ENCODE assay signal across 19 cellular contexts in genomic region chr21:27572681-27573080, GRCh38.
DNase-seq lines count a peak whose midpoint lies in the region; TF ChIP-seq lines count a peak whose summit lies in the region.
"Had no signal": no experiment of that assay in that cellular context is flagged by ENCODE, and none has a peak within 500 bp of the region (broad histone marks: within the 10 kb centered on the region; RNA-seq: fewer than 3 reads in every experiment).

No MANE protein-coding gene starts in this region.

- H3K4me1 ChIP-seq in SK-N-SH (ENCODE audit: control insufficient read depth in 1 of 2, insufficient read depth in 2 of 2, low read depth in 1 of 2, low read length in 1 of 2), result peaks cover 2 to 32% of the 10 kb centered on the region in 2 experiments; a peak in 2 of 4 replicates
- H3K4me1 ChIP-seq: colonic mucosa, Peyer's patch had no signal

- TF ChIP-seq EP300 in SK-N-SH (IDR thresholded peaks at IDR 0.05; ENCODE audit: borderline replicate concordance in 1 of 2, low read depth in 1 of 2, low read length in 1 of 2), result peak in 1 of 2 experiments; percentile 72; a peak in 1 of 4 replicates

- H2AFZ ChIP-seq in SK-N-SH (ENCODE audit: low read depth), result no peak overlapping the region; the same call in 1 of the 2 replicates

- peak overlapping the region in 1 of 2 experiments; percentile 87; a peak in 2 of 4 replicates for H3K27ac ChIP-seq in SK-N-SH (ENCODE audit: low read depth in 2 of 2, low read length in 1 of 2)
- H3K27ac ChIP-seq: colonic mucosa, gastroesophageal sphincter, Peyer's patch, sigmoid colon had no signal

- POLR2A ChIA-PET in SK-N-SH (lab: Yijun Ruan, JAX), result no interaction called here

- peak overlapping the region; percentile 50 for H3K9ac ChIP-seq in SK-N-SH

- peaks cover 35% of the 10 kb centered on the region for H3F3A ChIP-seq in SK-N-SH (replicated peaks; ENCODE audit: insufficient read depth)

- CTCF ChIA-PET in SK-N-SH (lab: Yijun Ruan, JAX), result no interaction called here

- TF ChIP-seq RAD21 in SK-N-SH (IDR thresholded peaks at IDR 0.05; ENCODE audit: low read length), result no peak

- no peaks in the 10 kb centered on the region for H3K36me3 ChIP-seq in SK-N-SH (replicated peaks in 1 of 2; ENCODE audit: control insufficient read depth in 1 of 2, insufficient read depth in 2 of 2, low read length in 1 of 2)
- H3K36me3 ChIP-seq: colonic mucosa, gastroesophageal sphincter, Peyer's patch, sigmoid colon had no signal

- H3K27me3 ChIP-seq in SK-N-SH (ENCODE audit: insufficient read depth), result no peaks in the 10 kb centered on the region
- H3K27me3 ChIP-seq: colonic mucosa, gastroesophageal sphincter, Peyer's patch, sigmoid colon had no signal

- H3K79me2 ChIP-seq in SK-N-SH (ENCODE audit: insufficient read depth), result no peaks in the 10 kb centered on the region

- H3K4me3 ChIP-seq in SK-N-SH (ENCODE audit: low read depth in 2 of 2, low read length in 1 of 2) (no peak overlapping the region), fibroblast of the aortic adventitia (ENCODE audit: low read depth, low read length) (no peak overlapping the region), skeletal muscle cell (ENCODE audit: low read depth, low read length) (no peak overlapping the region)
- H3K4me3 ChIP-seq: colonic mucosa, gastroesophageal sphincter, Peyer's patch, sigmoid colon had no signal

- 55% methylated on average over 2 of the region's 2 CpGs for WGBS in SK-N-SH (ENCODE audit: low lambda C conversion rate)

- no peaks in the 10 kb centered on the region for H4K20me1 ChIP-seq in SK-N-SH (ENCODE audit: insufficient read depth)

- H3K4me2 ChIP-seq in SK-N-SH, result no peak overlapping the region

- no peaks in the 10 kb centered on the region for H3K9me2 ChIP-seq in SK-N-SH

- TF ChIP-seq CTCF in SK-N-SH (IDR thresholded peaks at IDR 0.05) (no peak), fibroblast of the aortic adventitia (IDR thresholded peaks at IDR 0.05; ENCODE audit: insufficient read depth, low read length) (no peak)

- peak; percentile 47 for DNase-seq in GM03348 (ENCODE audit: low spot score)
- no peak for DNase-seq in SK-N-SH
- DNase-seq in fibroblast of the aortic adventitia (ENCODE audit: low read depth), result peak; percentile 77
- DNase-seq in skeletal muscle cell (ENCODE audit: low read depth), result peak; percentile 66
- no peak for DNase-seq in NCI-H748 treated with DMSO at 0.1 percent for 48 hours (lab: John Stamatoyannopoulos, UW)
- DNase-seq in central memory CD4-positive, alpha-beta T cell, result no peak
- no peak for DNase-seq in NCI-H1436 (lab: John Stamatoyannopoulos, UW)
- DNase-seq: activated CD8-positive, alpha-beta T cell treated with anti-CD3 and anti-CD28 coated beads, Interleukin-2, amount 10 ng/mL, durations not matched to agents 7 days and 5 days; activated naive CD4-positive, alpha-beta T cell treated with Interleukin-2 at 50 U/mL for 16 hours; colonic mucosa; left cardiac atrium; natural killer cell; NCI-H1092; NCI-H446; Peyer's patch; sigmoid colon; substantia nigra; T1000 had no signal

- H3K9me3 ChIP-seq in SK-N-SH, result no peaks in the 10 kb centered on the region
- H3K9me3 ChIP-seq: colonic mucosa, gastroesophageal sphincter, Peyer's patch, sigmoid colon had no signal

TF ChIP-seq in SK-N-SH, 30 proteins besides CTCF, POLR2A, EP300 and RAD21 (continues in another document):
- TF ChIP-seq CHD2 (IDR thresholded peaks at IDR 0.05; ENCODE audit: low read length, partially characterized antibody), result no peak
- TF ChIP-seq NRF1 (IDR thresholded peaks at IDR 0.05; ENCODE audit: low read depth, low read length), result no peak
- TF ChIP-seq GATA2 (CRISPR knock-in tag; IDR thresholded peaks at IDR 0.05), result no peak
- 0 out of 2 replicates have a peak, but pooled peaks have one; percentile 36 for TF ChIP-seq FOXM1 (IDR thresholded peaks at IDR 0.05; ENCODE audit: low read depth)
- TF ChIP-seq RCOR1 (IDR thresholded peaks at IDR 0.05; ENCODE audit: low read length), result no peak
- TF ChIP-seq FOSL2 (IDR thresholded peaks at IDR 0.05; ENCODE audit: borderline replicate concordance, low read depth), result peak; percentile 46; the same call in 1 of the 2 replicates
- TF ChIP-seq GABPA (IDR thresholded peaks at IDR 0.05; ENCODE audit: low read depth), result no peak
- peak; percentile 44; the same call in 1 of the 2 replicates for TF ChIP-seq TCF12 (IDR thresholded peaks at IDR 0.05)
- TF ChIP-seq, protein P1, sequence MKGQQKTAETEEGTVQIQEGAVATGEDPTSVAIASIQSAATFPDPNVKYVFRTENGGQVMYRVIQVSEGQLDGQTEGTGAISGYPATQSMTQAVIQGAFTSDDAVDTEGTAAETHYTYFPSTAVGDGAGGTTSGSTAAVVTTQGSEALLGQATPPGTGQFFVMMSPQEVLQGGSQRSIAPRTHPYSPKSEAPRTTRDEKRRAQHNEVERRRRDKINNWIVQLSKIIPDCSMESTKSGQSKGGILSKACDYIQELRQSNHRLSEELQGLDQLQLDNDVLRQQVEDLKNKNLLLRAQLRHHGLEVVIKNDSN (IDR thresholded peaks at IDR 0.05; ENCODE audit: borderline replicate concordance, low read depth), result no peak
- TF ChIP-seq ELF1 (IDR thresholded peaks at IDR 0.05), result no peak
- TF ChIP-seq JUND (IDR thresholded peaks at IDR 0.05), result peak; percentile 65
- no peak for TF ChIP-seq RXRA (IDR thresholded peaks at IDR 0.05; ENCODE audit: borderline replicate concordance, low read depth)
- no peak for TF ChIP-seq FOXJ3 (CRISPR knock-in tag; IDR thresholded peaks at IDR 0.05)
- TF ChIP-seq, protein P2, sequence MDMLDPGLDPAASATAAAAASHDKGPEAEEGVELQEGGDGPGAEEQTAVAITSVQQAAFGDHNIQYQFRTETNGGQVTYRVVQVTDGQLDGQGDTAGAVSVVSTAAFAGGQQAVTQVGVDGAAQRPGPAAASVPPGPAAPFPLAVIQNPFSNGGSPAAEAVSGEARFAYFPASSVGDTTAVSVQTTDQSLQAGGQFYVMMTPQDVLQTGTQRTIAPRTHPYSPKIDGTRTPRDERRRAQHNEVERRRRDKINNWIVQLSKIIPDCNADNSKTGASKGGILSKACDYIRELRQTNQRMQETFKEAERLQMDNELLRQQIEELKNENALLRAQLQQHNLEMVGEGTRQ (IDR thresholded peaks at IDR 0.05; ENCODE audit: borderline replicate concordance, low read depth, low read length), result no peak
- no peak for TF ChIP-seq RFX5 (IDR thresholded peaks at IDR 0.05; ENCODE audit: low read length)
- TF ChIP-seq MXI1 (IDR thresholded peaks at IDR 0.05; ENCODE audit: low read depth, low read length), result no peak
- TF ChIP-seq, protein P3, sequence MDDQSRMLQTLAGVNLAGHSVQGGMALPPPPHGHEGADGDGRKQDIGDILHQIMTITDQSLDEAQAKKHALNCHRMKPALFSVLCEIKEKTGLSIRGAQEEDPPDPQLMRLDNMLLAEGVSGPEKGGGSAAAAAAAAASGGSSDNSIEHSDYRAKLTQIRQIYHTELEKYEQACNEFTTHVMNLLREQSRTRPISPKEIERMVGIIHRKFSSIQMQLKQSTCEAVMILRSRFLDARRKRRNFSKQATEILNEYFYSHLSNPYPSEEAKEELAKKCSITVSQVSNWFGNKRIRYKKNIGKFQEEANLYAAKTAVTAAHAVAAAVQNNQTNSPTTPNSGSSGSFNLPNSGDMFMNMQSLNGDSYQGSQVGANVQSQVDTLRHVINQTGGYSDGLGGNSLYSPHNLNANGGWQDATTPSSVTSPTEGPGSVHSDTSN (IDR thresholded peaks at IDR 0.05), result peak; percentile 58
- no peak for TF ChIP-seq TAF1 (IDR thresholded peaks at IDR 0.05; ENCODE audit: borderline replicate concordance, low read depth, low read length)
- 0 out of 2 replicates have a peak, but pooled peaks have one; percentile 29 for TF ChIP-seq TEAD4 (IDR thresholded peaks at IDR 0.05; ENCODE audit: borderline replicate concordance, insufficient read depth)
- TF ChIP-seq SMC3 (IDR thresholded peaks at IDR 0.05; ENCODE audit: low read depth, low read length), result no peak
- no peak for TF ChIP-seq MAX (IDR thresholded peaks at IDR 0.05; ENCODE audit: low read depth)
- no peak for TF ChIP-seq ZBTB33 (IDR thresholded peaks at IDR 0.05; ENCODE audit: borderline replicate concordance, low read depth)
- no peak for TF ChIP-seq YY1 (IDR thresholded peaks at IDR 0.05; ENCODE audit: low read depth)
- no peak for TF ChIP-seq MEF2A (IDR thresholded peaks at IDR 0.05; ENCODE audit: borderline replicate concordance, low read depth)
- peak; percentile 7; the same call in 1 of the 2 replicates for TF ChIP-seq NFIC (IDR thresholded peaks at IDR 0.05; ENCODE audit: borderline replicate concordance)
- no peak for TF ChIP-seq POLR2AphosphoS5 (IDR thresholded peaks at IDR 0.05; ENCODE audit: low read depth, low read length)
- no peak for TF ChIP-seq SIN3A (IDR thresholded peaks at IDR 0.05; ENCODE audit: borderline replicate concordance, low read depth, low read length)

Comparison
In these comparisons a context has a peak if more than half of its experiments do, and no peak if none do; other contexts are left out.
1. DNase-seq: peak in GM03348 (single experiment), fibroblast of the aortic adventitia (single experiment) and skeletal muscle cell (single experiment); none in SK-N-SH (single experiment), NCI-H748 treated with DMSO at 0.1 percent for 48 hours (single experiment), central memory CD4-positive, alpha-beta T cell (single experiment) and NCI-H1436 (single experiment).